In the genomic region with DNA sequence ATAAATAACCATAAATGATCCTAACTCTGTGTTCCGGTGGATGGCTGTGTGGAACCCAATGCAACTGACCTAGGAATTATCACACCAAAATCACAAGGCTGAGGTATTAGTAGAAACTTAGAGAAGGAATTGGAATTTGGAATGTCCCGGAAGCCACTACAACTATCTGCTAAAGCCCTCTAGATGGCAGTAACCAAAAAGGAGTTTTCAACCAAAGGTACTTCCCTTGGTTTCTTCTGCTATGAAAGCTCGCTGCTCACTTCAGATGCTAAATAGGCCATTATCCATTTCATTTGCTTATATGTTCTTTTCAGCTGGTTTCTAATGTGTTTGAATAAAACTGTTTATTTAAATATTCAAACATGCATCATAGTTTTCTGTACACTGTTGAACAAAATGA, we compare ENCODE assay signal across 11 cellular contexts.
DNase-seq lines count a peak whose midpoint lies in the region; ATAC-seq and TF ChIP-seq lines count a peak whose summit lies in the region.
"Had no signal": no experiment of that assay in that cellular context is flagged by ENCODE, and none has a peak within 500 bp of the region (broad histone marks: within the 10 kb centered on the region; RNA-seq: fewer than 3 reads in every experiment).

No MANE protein-coding gene starts in this region.

- no peak for TF ChIP-seq POLR2A in breast epithelium (IDR thresholded peaks at IDR 0.05)

- no peak overlapping the region for H3K4me2 ChIP-seq in OCI-LY7 (ENCODE audit: low read length)
- H3K4me2 ChIP-seq: BLaER1 treated with 17β-estradiol and CSF1 and Interleukin-3, amounts not matched to agents 10 nM and 100 nM had no signal

- no peaks in the 10 kb centered on the region for H3K36me3 Mint-ChIP-seq in MCF 10A (ENCODE audit: insufficient read depth, unreplicated experiment)
- H3K36me3 Mint-ChIP-seq: stimulated activated memory B cell treated with anti-CD40 and anti-IgM and Interleukin-4, amounts not matched to agents 10 μg/mL and 1 μg/mL and 100 μg/mL, for 72 hours had no signal

- H2AFZ ChIP-seq in OCI-LY7 (ENCODE audit: low read length) = no peak overlapping the region

- H3K79me2 ChIP-seq in OCI-LY7 (ENCODE audit: insufficient read depth, low read depth, low read length) = no peaks in the 10 kb centered on the region

- H3K4me1 Mint-ChIP-seq in MCF 10A (ENCODE audit: insufficient read depth, unreplicated experiment) = no peaks in the 10 kb centered on the region
- H3K4me1 Mint-ChIP-seq: stimulated activated memory B cell treated with anti-CD40 and anti-IgM and Interleukin-4, amounts not matched to agents 10 μg/mL and 1 μg/mL and 100 μg/mL, for 72 hours had no signal

- intact Hi-C loops in MCF 10A (cut with micrococcal nuclease) (loop anchor here (10.0 kb wide), 1 partner anchor 395 kb away; no protein-coding TSS in a partner anchor), breast epithelium (cut with DNase I; ENCODE audit: low total_unique reads) (no loop called here), OCI-LY7 (cut with micrococcal nuclease; ENCODE audit: unreplicated experiment) (no loop called here)

- no peaks in the 10 kb centered on the region for H3K27me3 ChIP-seq in breast epithelium
- H3K27me3 ChIP-seq: BLaER1 treated with 17β-estradiol and CSF1 and Interleukin-3, amounts not matched to agents 10 nM and 100 nM had no signal

- H3K4me3 Mint-ChIP-seq in MCF 10A (ENCODE audit: unreplicated experiment) = no peak overlapping the region
- H3K4me3 Mint-ChIP-seq: stimulated activated memory B cell treated with anti-CD40 and anti-IgM and Interleukin-4, amounts not matched to agents 10 μg/mL and 1 μg/mL and 100 μg/mL, for 72 hours had no signal

- H3K9me3 ChIP-seq in breast epithelium = no peaks in the 10 kb centered on the region
- no peaks in the 10 kb centered on the region for H3K9me3 ChIP-seq in OCI-LY7 (ENCODE audit: low read length)
- H3K9me3 ChIP-seq: BLaER1 treated with 17β-estradiol and CSF1 and Interleukin-3, amounts not matched to agents 10 nM and 100 nM had no signal

- H4K20me1 ChIP-seq in OCI-LY7 (ENCODE audit: insufficient read depth, low read length) = no peaks in the 10 kb centered on the region
- H4K20me1 ChIP-seq: BLaER1 treated with 17β-estradiol and CSF1 and Interleukin-3, amounts not matched to agents 10 nM and 100 nM had no signal

- CTCF ChIA-PET in MCF 10A (lab: Yijun Ruan, JAX) = interaction anchor here (0.6 to 1.4 kb wide), 12 partner anchors 11 to 1850 kb away, joined by 3 to 8 read pairs (median 4); no protein-coding TSS in a partner anchor
- CTCF ChIA-PET in OCI-LY7 (lab: Charles Lee; ENCODE audit: unreplicated experiment) = no interaction called here

- BruUV-seq in MCF 10A (replicated peaks; lab: Mats Ljungman, UMichigan) (no TSS peak), OCI-LY7 (replicated peaks; lab: Mats Ljungman, UMichigan) (no TSS peak)

- no peaks in the 10 kb centered on the region for H3K9me2 ChIP-seq in OCI-LY7 (ENCODE audit: insufficient read depth, low read length)

- H3K27ac Mint-ChIP-seq in MCF 10A (ENCODE audit: low read depth, unreplicated experiment) = no peak overlapping the region
- H3K27ac Mint-ChIP-seq: stimulated activated memory B cell treated with anti-CD40 and anti-IgM and Interleukin-4, amounts not matched to agents 10 μg/mL and 1 μg/mL and 100 μg/mL, for 72 hours had no signal

- no peak for ATAC-seq in GM19397 (IDR thresholded peaks at IDR 0.05; ENCODE audit: unreplicated experiment)
- ATAC-seq in HG03196 (IDR thresholded peaks at IDR 0.05; ENCODE audit: unreplicated experiment) = no peak
- ATAC-seq: left cardiac atrium; stimulated activated memory B cell treated with anti-CD40 and anti-IgM and Interleukin-4, amounts not matched to agents 10 μg/mL and 1 μg/mL and 100 μg/mL, for 72 hours had no signal

- H3K27ac ChIP-seq in breast epithelium (no peak overlapping the region), OCI-LY7 (ENCODE audit: low read depth, low read length, poor library complexity, severe bottlenecking) (no peak overlapping the region)
- H3K27ac ChIP-seq: BLaER1 treated with 17β-estradiol and CSF1 and Interleukin-3, amounts not matched to agents 10 nM and 100 nM had no signal

- DNase-seq in MCF 10A (ENCODE audit: unreplicated experiment) (peak; percentile 55), breast epithelium (ENCODE audit: low spot score in 2 of 2) (no peak), OCI-LY7 (ENCODE audit: low spot score) (no peak), epithelial cell of proximal tubule (ENCODE audit: low read depth) (peak; percentile 2), superior temporal gyrus (ENCODE audit: extremely low spot score) (peak; percentile 70)
- DNase-seq in activated CD4-positive, alpha-beta T cell treated with anti-CD3 and anti-CD28 coated beads, Interleukin-2, amount 50 U/mL, for 4 hours = no peak
- DNase-seq: left cardiac atrium had no signal

- TF ChIP-seq CTCF in MCF 10A (IDR thresholded peaks at IDR 0.05; ENCODE audit: unreplicated experiment) (peak; percentile 43), breast epithelium (IDR thresholded peaks at IDR 0.05) (no peak), OCI-LY7 (conservative IDR thresholded peaks at IDR 0.05; ENCODE audit: low read length) (peak; percentile 51), epithelial cell of proximal tubule (conservative IDR thresholded peaks at IDR 0.05; ENCODE audit: low read depth, low read length) (peak; percentile 75)

- POLR2A ChIA-PET in MCF 10A (lab: Yijun Ruan, JAX) = no interaction called here
- POLR2A ChIA-PET in OCI-LY7 (lab: Charles Lee) = no interaction called here

- H3K36me3 ChIP-seq in breast epithelium (no peaks in the 10 kb centered on the region), OCI-LY7 (ENCODE audit: insufficient read depth, low read length) (no peaks in the 10 kb centered on the region)
- H3K36me3 ChIP-seq: BLaER1 treated with 17β-estradiol and CSF1 and Interleukin-3, amounts not matched to agents 10 nM and 100 nM had no signal

- H3K9me3 Mint-ChIP-seq in MCF 10A (ENCODE audit: unreplicated experiment) = peaks cover 8% of the 10 kb centered on the region

- H3K4me1 ChIP-seq in breast epithelium (no peaks in the 10 kb centered on the region), OCI-LY7 (ENCODE audit: insufficient read depth, low read length, poor library complexity, severe bottlenecking) (no peaks in the 10 kb centered on the region)
- H3K4me1 ChIP-seq: BLaER1 treated with 17β-estradiol and CSF1 and Interleukin-3, amounts not matched to agents 10 nM and 100 nM had no signal

- no peaks in the 10 kb centered on the region for H3K27me3 Mint-ChIP-seq in MCF 10A (ENCODE audit: insufficient read depth, unreplicated experiment)
- H3K27me3 Mint-ChIP-seq: stimulated activated memory B cell treated with anti-CD40 and anti-IgM and Interleukin-4, amounts not matched to agents 10 μg/mL and 1 μg/mL and 100 μg/mL, for 72 hours had no signal

- H3K4me3 ChIP-seq in breast epithelium (no peak overlapping the region), OCI-LY7 (ENCODE audit: low read depth, low read length, poor library complexity, severe bottlenecking) (no peak overlapping the region), epithelial cell of proximal tubule (ENCODE audit: low read depth, low read length) (no peak overlapping the region)
- H3K4me3 ChIP-seq: BLaER1 treated with 17β-estradiol and CSF1 and Interleukin-3, amounts not matched to agents 10 nM and 100 nM had no signal

Comparison
In these comparisons a context has a peak if more than half of its experiments do, and no peak if none do; other contexts are left out.
1. DNase-seq: peak in MCF 10A (single experiment), epithelial cell of proximal tubule (single experiment) and superior temporal gyrus (single experiment); none in breast epithelium (0 of 2), OCI-LY7 (single experiment) and activated CD4-positive, alpha-beta T cell treated with anti-CD3 and anti-CD28 coated beads, Interleukin-2, amount 50 U/mL, for 4 hours (0 of 2).
2. CTCF ChIP-seq: peak in MCF 10A (single experiment), OCI-LY7 (single experiment) and epithelial cell of proximal tubule (single experiment); none in breast epithelium (0 of 3).